ENCODE assay signal across 16 cellular contexts in the genomic region with DNA sequence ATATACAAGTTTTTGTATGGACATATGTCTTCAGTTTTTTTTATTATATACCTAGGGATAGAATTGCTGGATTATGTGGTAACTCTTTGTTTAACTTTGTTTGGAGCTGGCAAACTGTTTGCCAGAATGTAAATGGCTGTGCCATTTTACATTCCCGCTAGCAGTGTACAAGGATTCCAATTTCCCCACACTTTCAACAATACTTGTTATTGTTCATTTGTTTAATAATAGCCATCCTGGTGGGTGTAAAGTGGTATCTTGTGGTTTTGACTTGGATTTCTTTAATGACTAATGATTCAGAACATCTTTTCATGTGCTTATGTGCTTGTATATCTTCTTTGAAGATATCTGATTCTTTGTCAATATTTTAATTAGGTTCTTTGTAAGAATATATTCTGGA.
DNase-seq lines count a peak whose midpoint lies in the region; ATAC-seq and TF ChIP-seq lines count a peak whose summit lies in the region.
"Had no signal": no experiment of that assay in that cellular context is flagged by ENCODE, and none has a peak within 500 bp of the region (broad histone marks: within the 10 kb centered on the region; RNA-seq: fewer than 3 reads in every experiment).

No MANE protein-coding gene starts in this region.

- POLR2A ChIA-PET in naive thymus-derived CD8-positive, alpha-beta T cell (lab: Charles Lee) = interaction anchor here (1.2 kb wide), 1 partner anchor 98 kb away, joined by 4 read pairs; no protein-coding TSS in a partner anchor

- H3K36me3 Mint-ChIP-seq in naive thymus-derived CD8-positive, alpha-beta T cell = peaks cover 0 to 38% (median 17%) of the 10 kb centered on the region in 3 donors

- H3K9me2 ChIP-seq in neural cell (ENCODE audit: insufficient read depth, low read length) = no peaks in the 10 kb centered on the region

- ATAC-seq in naive thymus-derived CD8-positive, alpha-beta T cell = no peak
- ATAC-seq in GM19452 (IDR thresholded peaks at IDR 0.05; ENCODE audit: unreplicated experiment) (no peak), GM19455 (IDR thresholded peaks at IDR 0.05; ENCODE audit: unreplicated experiment) (no peak)

- no peaks in the 10 kb centered on the region for H3K27me3 Mint-ChIP-seq in naive thymus-derived CD8-positive, alpha-beta T cell

- H3K27ac Mint-ChIP-seq in naive thymus-derived CD8-positive, alpha-beta T cell = peak overlapping the region in 1 of 10 donors; percentile 63

- no peak overlapping the region for H3K9ac ChIP-seq in neural cell (ENCODE audit: low read length)
- H3K9ac ChIP-seq: KMS-11 had no signal

- no peaks in the 10 kb centered on the region for H3K9me3 ChIP-seq in neural cell (ENCODE audit: low read length)
- H3K9me3 ChIP-seq: SJCRH30 had no signal

- peaks cover 25 to 81% (median 71%) of the 10 kb centered on the region in 4 donors for H3K4me1 Mint-ChIP-seq in naive thymus-derived CD8-positive, alpha-beta T cell

- DNase-seq in ELR (ENCODE audit: low read depth) = peak; percentile 39
- peak; percentile 31 for DNase-seq in LHCN-M2 (ENCODE audit: low read depth)
- peak; percentile 23 for DNase-seq in amniotic epithelial cell (ENCODE audit: low read depth)
- DNase-seq in naive thymus-derived CD8-positive, alpha-beta T cell = no peak
- DNase-seq: AML-193, COR-L47, MM.1S, NCI-H1105 treated with DMSO at 0.1 percent for 48 hours, NCI-H1694 treated with DMSO at 0.1 percent for 48 hours, NCI-H446, SJCRH30 had no signal

- no peaks in the 10 kb centered on the region for H3K36me3 ChIP-seq in neural cell (ENCODE audit: insufficient read depth, low read length)

- no peak for TF ChIP-seq RAD21 in neural cell (conservative IDR thresholded peaks at IDR 0.05)

- no peak overlapping the region for H3K4me3 ChIP-seq in neural cell (ENCODE audit: low read length)
- H3K4me3 ChIP-seq: SJCRH30 had no signal

- no peak overlapping the region for H3K4me3 Mint-ChIP-seq in naive thymus-derived CD8-positive, alpha-beta T cell
- H3K4me3 Mint-ChIP-seq: CD14-positive monocyte had no signal

- no peak for TF ChIP-seq EP300 in neural cell (conservative IDR thresholded peaks at IDR 0.05; ENCODE audit: poor library complexity, severe bottlenecking)

- H3K27ac ChIP-seq in neural cell (ENCODE audit: low read length) = peak overlapping the region; percentile 8
- H3K27ac ChIP-seq: KMS-11, SJCRH30 had no signal

- no peaks in the 10 kb centered on the region for H3K9me3 Mint-ChIP-seq in naive thymus-derived CD8-positive, alpha-beta T cell
- H3K9me3 Mint-ChIP-seq: CD14-positive monocyte had no signal

- H3K27me3 ChIP-seq in neural cell (ENCODE audit: insufficient read depth, low read depth, low read length) = no peaks in the 10 kb centered on the region
- H3K27me3 ChIP-seq: SJCRH30 had no signal

- H2AFZ ChIP-seq in neural cell (ENCODE audit: low read depth, low read length) = no peak overlapping the region

- no peak overlapping the region for H3K4me2 ChIP-seq in neural cell (ENCODE audit: low read length)
- H3K4me2 ChIP-seq: KMS-11 had no signal

- TF ChIP-seq CTCF in neural cell (IDR thresholded peaks at IDR 0.05; ENCODE audit: poor library complexity, severe bottlenecking) = no peak

- H3F3A ChIP-seq in neural cell (ENCODE audit: insufficient read depth, low read length, poor library complexity, severe bottlenecking) = peaks cover 3% of the 10 kb centered on the region

- H3K79me2 ChIP-seq in neural cell (replicated peaks; ENCODE audit: insufficient read depth, low read length) = peaks cover 69% of the 10 kb centered on the region

- no peaks in the 10 kb centered on the region for H4K20me1 ChIP-seq in neural cell (ENCODE audit: insufficient read depth)

TF ChIP-seq in neural cell, 6 proteins besides CTCF, POLR2A, EP300 and RAD21:
- TF ChIP-seq POLR2AphosphoS5 (IDR thresholded peaks at IDR 0.05) (no peak), MXI1 (conservative IDR thresholded peaks at IDR 0.05; ENCODE audit: poor library complexity, severe bottlenecking) (no peak), EZH2 (IDR thresholded peaks at IDR 0.05; ENCODE audit: borderline replicate concordance, insufficient read depth, low read length, poor library complexity, severe bottlenecking) (no peak), TAF1 (IDR thresholded peaks at IDR 0.05; ENCODE audit: low read depth) (no peak)
- TF ChIP-seq, protein P1, sequence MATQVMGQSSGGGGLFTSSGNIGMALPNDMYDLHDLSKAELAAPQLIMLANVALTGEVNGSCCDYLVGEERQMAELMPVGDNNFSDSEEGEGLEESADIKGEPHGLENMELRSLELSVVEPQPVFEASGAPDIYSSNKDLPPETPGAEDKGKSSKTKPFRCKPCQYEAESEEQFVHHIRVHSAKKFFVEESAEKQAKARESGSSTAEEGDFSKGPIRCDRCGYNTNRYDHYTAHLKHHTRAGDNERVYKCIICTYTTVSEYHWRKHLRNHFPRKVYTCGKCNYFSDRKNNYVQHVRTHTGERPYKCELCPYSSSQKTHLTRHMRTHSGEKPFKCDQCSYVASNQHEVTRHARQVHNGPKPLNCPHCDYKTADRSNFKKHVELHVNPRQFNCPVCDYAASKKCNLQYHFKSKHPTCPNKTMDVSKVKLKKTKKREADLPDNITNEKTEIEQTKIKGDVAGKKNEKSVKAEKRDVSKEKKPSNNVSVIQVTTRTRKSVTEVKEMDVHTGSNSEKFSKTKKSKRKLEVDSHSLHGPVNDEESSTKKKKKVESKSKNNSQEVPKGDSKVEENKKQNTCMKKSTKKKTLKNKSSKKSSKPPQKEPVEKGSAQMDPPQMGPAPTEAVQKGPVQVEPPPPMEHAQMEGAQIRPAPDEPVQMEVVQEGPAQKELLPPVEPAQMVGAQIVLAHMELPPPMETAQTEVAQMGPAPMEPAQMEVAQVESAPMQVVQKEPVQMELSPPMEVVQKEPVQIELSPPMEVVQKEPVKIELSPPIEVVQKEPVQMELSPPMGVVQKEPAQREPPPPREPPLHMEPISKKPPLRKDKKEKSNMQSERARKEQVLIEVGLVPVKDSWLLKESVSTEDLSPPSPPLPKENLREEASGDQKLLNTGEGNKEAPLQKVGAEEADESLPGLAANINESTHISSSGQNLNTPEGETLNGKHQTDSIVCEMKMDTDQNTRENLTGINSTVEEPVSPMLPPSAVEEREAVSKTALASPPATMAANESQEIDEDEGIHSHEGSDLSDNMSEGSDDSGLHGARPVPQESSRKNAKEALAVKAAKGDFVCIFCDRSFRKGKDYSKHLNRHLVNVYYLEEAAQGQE (IDR thresholded peaks at IDR 0.05; ENCODE audit: borderline replicate concordance) = no peak

Comparison
In these comparisons a context has a peak if more than half of its experiments do, and no peak if none do; other contexts are left out.
1. DNase-seq: peak in ELR (single experiment), LHCN-M2 (single experiment) and amniotic epithelial cell (single experiment); none in naive thymus-derived CD8-positive, alpha-beta T cell (0 of 10).